Comparison of ENCODE assay signal across 19 cellular contexts in genomic region chr18:76486029-76486428, GRCh38. TPM values are rescaled to one million over a fixed set of nuclear protein-coding genes. Genes with fewer than 3 reads are reported as not detected.
A peak's percentile ranks its signal among the peaks of the same experiment; 100 is the strongest.
DNase-seq lines count a peak whose midpoint lies in the region; ATAC-seq, FAIRE-seq and TF ChIP-seq lines count a peak whose summit lies in the region.
"Had no signal": no experiment of that assay in that cellular context is flagged by ENCODE, and none has a peak within 500 bp of the region (broad histone marks: within the 10 kb centered on the region; RNA-seq: fewer than 3 reads in every experiment).

No MANE protein-coding gene starts in this region.

- H3K36me3 ChIP-seq in OCI-LY7 (ENCODE audit: insufficient read depth, low read length), result peaks cover 17% of the 10 kb centered on the region; the same call in 1 of the 2 replicates
- no peaks in the 10 kb centered on the region for H3K36me3 ChIP-seq in uterus
- H3K36me3 ChIP-seq in CD8-positive, alpha-beta T cell (ENCODE audit: insufficient read depth, low read length), result no peaks in the 10 kb centered on the region
- H3K36me3 ChIP-seq: BE2C, MG63, Peyer's patch had no signal

- H3K27me3 ChIP-seq in uterus, result no peaks in the 10 kb centered on the region
- no peaks in the 10 kb centered on the region for H3K27me3 ChIP-seq in CD8-positive, alpha-beta T cell (ENCODE audit: insufficient read depth, low read length)
- H3K27me3 ChIP-seq: BE2C, Peyer's patch had no signal

- H3K79me2 ChIP-seq in OCI-LY7 (ENCODE audit: insufficient read depth, low read depth, low read length), result peaks cover 100% of the 10 kb centered on the region

- TF ChIP-seq CTCF in OCI-LY7 (conservative IDR thresholded peaks at IDR 0.05; ENCODE audit: low read length), result no peak
- TF ChIP-seq CTCF in glutamatergic neuron (IDR thresholded peaks at IDR 0.05; ENCODE audit: partially characterized antibody, unreplicated experiment), result no peak
- TF ChIP-seq CTCF in uterus (IDR thresholded peaks at IDR 0.05), result no peak
- no peak for TF ChIP-seq CTCF in CD8-positive, alpha-beta T cell (IDR thresholded peaks at IDR 0.05)

- H3K9me2 ChIP-seq in OCI-LY7 (ENCODE audit: insufficient read depth, low read length), result no peaks in the 10 kb centered on the region

- TF ChIP-seq POLR2A in GM12891 (IDR thresholded peaks at IDR 0.05; ENCODE audit: low read depth, low read length) (no peak), uterus (IDR thresholded peaks at IDR 0.05) (no peak)

- H3K9me3 ChIP-seq in OCI-LY7 (ENCODE audit: low read length) (no peaks in the 10 kb centered on the region), uterus (no peaks in the 10 kb centered on the region)
- no peaks in the 10 kb centered on the region for H3K9me3 ChIP-seq in CD8-positive, alpha-beta T cell (ENCODE audit: low read length)
- H3K9me3 ChIP-seq: BE2C, MG63, Peyer's patch had no signal

- H3K27ac Mint-ChIP-seq in glutamatergic neuron (ENCODE audit: unreplicated experiment), result peak overlapping the region; percentile 87
- no peak overlapping the region for H3K27ac Mint-ChIP-seq in CD8-positive, alpha-beta T cell

- no peak overlapping the region for H3K4me3 ChIP-seq in OCI-LY7 (ENCODE audit: low read depth, low read length, poor library complexity, severe bottlenecking)
- no peak overlapping the region for H3K4me3 ChIP-seq in uterus
- H3K4me3 ChIP-seq in CD8-positive, alpha-beta T cell (ENCODE audit: low read depth, low read length), result no peak overlapping the region
- H3K4me3 ChIP-seq: MG63, Peyer's patch had no signal

- CTCF ChIA-PET in OCI-LY7 (lab: Charles Lee; ENCODE audit: unreplicated experiment), result no interaction called here
- CTCF ChIA-PET in CD8-positive, alpha-beta T cell (lab: Charles Lee), result no interaction called here

- peak overlapping the region; percentile 15; the same call in 1 of the 2 replicates for H3K4me2 ChIP-seq in OCI-LY7 (ENCODE audit: low read length)

- H3K36me3 Mint-ChIP-seq in glutamatergic neuron (ENCODE audit: unreplicated experiment), result peaks cover 4% of the 10 kb centered on the region
- H3K36me3 Mint-ChIP-seq in CD8-positive, alpha-beta T cell, result peaks cover 14% of the 10 kb centered on the region

- H3K9me3 Mint-ChIP-seq in glutamatergic neuron (ENCODE audit: unreplicated experiment), result peaks cover 40% of the 10 kb centered on the region
- no peaks in the 10 kb centered on the region for H3K9me3 Mint-ChIP-seq in CD8-positive, alpha-beta T cell

- ATAC-seq in CD8-positive, alpha-beta T cell, result no peak
- ATAC-seq: HCT116 had no signal

- POLR2A ChIA-PET in OCI-LY7 (lab: Charles Lee), result no interaction called here
- POLR2A ChIA-PET in CD8-positive, alpha-beta T cell (lab: Charles Lee), result no interaction called here

- no TSS peak for BruUV-seq in OCI-LY7 (replicated peaks; lab: Mats Ljungman, UMichigan)

- H3K4me1 Mint-ChIP-seq in glutamatergic neuron (ENCODE audit: low read depth, unreplicated experiment), result peaks cover 69% of the 10 kb centered on the region
- H3K4me1 Mint-ChIP-seq in CD8-positive, alpha-beta T cell (ENCODE audit: low read depth), result peaks cover 18% of the 10 kb centered on the region

- no peak overlapping the region for H3K27ac ChIP-seq in OCI-LY7 (ENCODE audit: low read depth, low read length, poor library complexity, severe bottlenecking)
- peak overlapping the region; percentile 94 to 97 for H3K27ac ChIP-seq in uterus
- H3K27ac ChIP-seq in CD8-positive, alpha-beta T cell (ENCODE audit: low read depth, low read length), result no peak overlapping the region
- H3K27ac ChIP-seq: HL-60, Peyer's patch had no signal

- FAIRE-seq in GM12891 (lab: Jason Lieb, UNC), result peak; percentile 43

- peaks cover 28% of the 10 kb centered on the region; the same call in 1 of the 2 replicates for H4K20me1 ChIP-seq in OCI-LY7 (ENCODE audit: insufficient read depth, low read length)

- peaks cover 17% of the 10 kb centered on the region for H3K27me3 Mint-ChIP-seq in glutamatergic neuron (ENCODE audit: unreplicated experiment)
- H3K27me3 Mint-ChIP-seq in CD8-positive, alpha-beta T cell (ENCODE audit: low read depth), result peaks cover 9% of the 10 kb centered on the region

- intact Hi-C loops in OCI-LY7 (cut with micrococcal nuclease; ENCODE audit: unreplicated experiment), result no loop called here
- intact Hi-C loops in uterus (cut with DNase I; ENCODE audit: low total_unique reads), result no loop called here
- intact Hi-C loops in CD8-positive, alpha-beta T cell (cut with DNase I, micrococcal nuclease), result no loop called here

- peaks cover 57% of the 10 kb centered on the region for H3K4me1 ChIP-seq in OCI-LY7 (ENCODE audit: insufficient read depth, low read length, poor library complexity, severe bottlenecking)
- peaks cover 6% of the 10 kb centered on the region in 2 donors for H3K4me1 ChIP-seq in uterus
- peaks cover 15% of the 10 kb centered on the region for H3K4me1 ChIP-seq in CD8-positive, alpha-beta T cell (ENCODE audit: insufficient read depth, low read length)
- H3K4me1 ChIP-seq: BE2C had no signal

- peak overlapping the region; percentile 71 for H3K4me3 Mint-ChIP-seq in glutamatergic neuron (ENCODE audit: unreplicated experiment)
- no peak overlapping the region for H3K4me3 Mint-ChIP-seq in CD8-positive, alpha-beta T cell

- H2AFZ ChIP-seq in OCI-LY7 (ENCODE audit: low read length), result no peak overlapping the region

- no peak for DNase-seq in GM12891 (ENCODE audit: insufficient read length, low spot score)
- DNase-seq in OCI-LY7 (ENCODE audit: low spot score), result no peak
- DNase-seq in glutamatergic neuron, result no peak
- DNase-seq in uterus, result no peak
- DNase-seq in C1 segment of cervical spinal cord (lab: John Stamatoyannopoulos, UW), result no peak
- no peak for DNase-seq in CD8-positive, alpha-beta T cell
- no peak for DNase-seq in HuH-7.5 (ENCODE audit: low spot score)
- DNase-seq: BE2C, DMS 273 treated with DMSO at 0.1 percent for 48 hours, EL, KG1, MG63, NCI-H1105, NCI-H187 treated with DMSO at 0.1 percent for 48 hours, NCI-H446 treated with DMSO at 0.1 percent for 48 hours, Peyer's patch, SHP77 had no signal

TF ChIP-seq in GM12891, 5 proteins besides CTCF, POLR2A, EP300 and RAD21:
- TF ChIP-seq PAX5 (IDR thresholded peaks at IDR 0.05; ENCODE audit: insufficient read depth, low read length, severe bottlenecking) (no peak), SPI1 (IDR thresholded peaks at IDR 0.05; ENCODE audit: low read depth, low read length) (no peak), POLR2AphosphoS5 (IDR thresholded peaks at IDR 0.05; ENCODE audit: low read depth, low read length) (no peak)
TF ChIP-seq in GM12891: peak in this region for 0.

RNA-seq across cellular contexts. Expression of gene ZNF516, which starts 9.0 kb away (rescaled TPM):
- polyA plus RNA-seq in GM12891 (2012; ENCODE audit: low read depth, missing spikeins), result 10.7 TPM
- total RNA-seq in OCI-LY7 (2014; rRNA removed; shearing (Covaris generic)), result 14.3 and 16.2 TPM in 2 replicates
- total RNA-seq in OCI-LY7 (2022), result 32.3 and 38.2 TPM in 2 replicates
- total RNA-seq in glutamatergic neuron (ENCODE audit: unreplicated experiment), result 192 TPM
- 100 to 1,000 TPM in 1 of 4 donors, 10 to 100 TPM in 3; 29.4 to 177 (median 65.7) TPM for total RNA-seq in uterus
- 10 to 100 TPM; 19.5 to 19.6 TPM for total RNA-seq in CD8-positive, alpha-beta T cell

Comparison
In these comparisons a context has a peak if more than half of its experiments do, and no peak if none do; other contexts are left out.
1. H3K27ac ChIP-seq: peak in uterus (2 of 2); none in OCI-LY7 (single experiment) and CD8-positive, alpha-beta T cell (single experiment).